In the genomic region with DNA sequence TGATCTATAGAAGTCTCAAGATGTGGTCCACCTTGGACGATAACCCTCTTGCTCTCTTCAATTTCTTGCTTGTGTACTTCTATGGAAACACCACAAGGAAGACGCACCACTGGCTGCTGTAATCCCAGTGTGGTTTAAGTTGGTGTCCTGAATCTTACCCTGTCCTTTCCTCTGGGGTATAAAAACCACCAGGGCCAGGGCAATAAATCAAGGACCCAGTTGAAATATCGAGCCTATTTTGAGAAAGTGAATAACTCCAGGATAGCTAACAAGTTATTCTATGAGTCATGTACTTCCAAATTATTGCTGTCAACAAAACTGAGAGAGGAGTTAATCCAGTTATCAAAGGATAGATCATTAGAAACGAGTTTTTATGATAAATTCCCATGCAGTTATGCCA, we compare ENCODE assay signal across 27 cellular contexts.
"Had no signal": no experiment of that assay in that cellular context is flagged by ENCODE, and none has a peak within 500 bp of the region (broad histone marks: within the 10 kb centered on the region; RNA-seq: fewer than 3 reads in every experiment).

No MANE protein-coding gene starts in this region.

- H2AFZ ChIP-seq: neural progenitor cell had no signal

- H3K4me1 ChIP-seq: pancreas, prostate gland, sigmoid colon, stomach, thyroid gland, tibial nerve, upper lobe of left lung, vagina had no signal

- ATAC-seq: naive thymus-derived CD4-positive, alpha-beta T cell; natural killer cell; pancreas; right cardiac atrium; right lobe of liver; stimulated activated effector memory CD8-positive, alpha-beta T cell treated with anti-CD3 and anti-CD28 coated beads, Interleukin-12 subunit alpha, Interleukin-12 subunit beta, amount 100 ng/mL, for 72 hours; stimulated activated naive B cell treated with anti-CD40 and anti-IgM and Interleukin-4, amounts not matched to agents 10 μg/mL and 1 μg/mL and 100 μg/mL, for 72 hours had no signal

- H3K9ac ChIP-seq: neural progenitor cell had no signal

- H3K27ac ChIP-seq: neural progenitor cell, pancreas, prostate gland, right lobe of liver, sigmoid colon, skin epidermis, stomach, thoracic aorta, thyroid gland, tibial nerve, upper lobe of left lung, vagina had no signal

- DNase-seq: naive thymus-derived CD4-positive, alpha-beta T cell; natural killer cell; occipital lobe; pancreas; right cardiac atrium; right lobe of liver; sigmoid colon; stimulated activated CD4-positive, alpha-beta T cell treated with anti-CD3 and anti-CD28 coated beads, Interleukin-15, amount 100 ng/mL, for 24 hours; stimulated activated CD4-positive, alpha-beta T cell treated with anti-CD3 and anti-CD28 coated beads, Interleukin-2, amount 100 ng/mL, for 24 hours; stimulated activated CD4-positive, alpha-beta T cell treated with anti-CD3 and anti-CD28 coated beads, Interleukin-2, amount 100 ng/mL, for 48 hours; stimulated activated CD4-positive, alpha-beta T cell treated with anti-CD3 and anti-CD28 coated beads, Interleukin-4, amount 100 ng/mL, for 24 hours; stimulated activated naive B cell treated with anti-CD40 and anti-IgM and Interleukin-4, amounts not matched to agents 10 μg/mL and 1 μg/mL and 100 μg/mL, for 72 hours; stimulated activated naive CD4-positive, alpha-beta T cell treated with Interleukin-2 at 50 U/mL for 16 hours; stomach; thyroid gland; trophoblast cell; upper lobe of left lung had no signal

- H3K36me3 Mint-ChIP-seq: naive thymus-derived CD4-positive, alpha-beta T cell; natural killer cell; stimulated activated effector memory CD8-positive, alpha-beta T cell treated with anti-CD3 and anti-CD28 coated beads, Interleukin-12 subunit alpha, Interleukin-12 subunit beta, amount 100 ng/mL, for 72 hours; stimulated activated naive B cell treated with anti-CD40 and anti-IgM and Interleukin-4, amounts not matched to agents 10 μg/mL and 1 μg/mL and 100 μg/mL, for 72 hours had no signal

- H3K4me3 ChIP-seq: neural progenitor cell, pancreas, prostate gland, right lobe of liver, sigmoid colon, skin epidermis, smooth muscle cell, stomach, thoracic aorta, thyroid gland, tibial nerve, upper lobe of left lung, vagina had no signal

- H3K27me3 Mint-ChIP-seq: naive thymus-derived CD4-positive, alpha-beta T cell; stimulated activated naive B cell treated with anti-CD40 and anti-IgM and Interleukin-4, amounts not matched to agents 10 μg/mL and 1 μg/mL and 100 μg/mL, for 72 hours; stimulated activated naive CD8-positive, alpha-beta T cell treated with anti-CD3 and anti-CD28 coated beads, Interleukin-15, Interleukin-2, amounts not matched to agents 100 ng/mL and 50 ng/mL, for 24 hours had no signal

- H3K4me2 ChIP-seq: neural progenitor cell, smooth muscle cell had no signal

- H3K27ac Mint-ChIP-seq: naive thymus-derived CD4-positive, alpha-beta T cell; natural killer cell; nephron; neural progenitor cell; stimulated activated effector memory CD8-positive, alpha-beta T cell treated with anti-CD3 and anti-CD28 coated beads, Interleukin-12 subunit alpha, Interleukin-12 subunit beta, amount 100 ng/mL, for 72 hours; stimulated activated naive B cell treated with anti-CD40 and anti-IgM and Interleukin-4, amounts not matched to agents 10 μg/mL and 1 μg/mL and 100 μg/mL, for 72 hours; stimulated activated naive CD8-positive, alpha-beta T cell treated with anti-CD3 and anti-CD28 coated beads, Interleukin-15, Interleukin-2, amounts not matched to agents 100 ng/mL and 50 ng/mL, for 24 hours had no signal

- H3K9me3 ChIP-seq: pancreas, prostate gland, right lobe of liver, sigmoid colon, stomach, thoracic aorta, thyroid gland, tibial nerve, upper lobe of left lung, vagina had no signal

- H3K36me3 ChIP-seq: neural progenitor cell, pancreas, prostate gland, right lobe of liver, sigmoid colon, stomach, thoracic aorta, thyroid gland, tibial nerve, upper lobe of left lung, vagina had no signal

- H3K4me3 Mint-ChIP-seq: naive thymus-derived CD4-positive, alpha-beta T cell; natural killer cell; nephron; neural progenitor cell; stimulated activated effector memory CD8-positive, alpha-beta T cell treated with anti-CD3 and anti-CD28 coated beads, Interleukin-12 subunit alpha, Interleukin-12 subunit beta, amount 100 ng/mL, for 72 hours; stimulated activated naive B cell treated with anti-CD40 and anti-IgM and Interleukin-4, amounts not matched to agents 10 μg/mL and 1 μg/mL and 100 μg/mL, for 72 hours; stimulated activated naive CD8-positive, alpha-beta T cell treated with anti-CD3 and anti-CD28 coated beads, Interleukin-15, Interleukin-2, amounts not matched to agents 100 ng/mL and 50 ng/mL, for 24 hours had no signal

- H3K27me3 ChIP-seq: neural progenitor cell, pancreas, right lobe of liver, sigmoid colon, stomach, thyroid gland, tibial nerve, upper lobe of left lung, vagina had no signal

- H3K4me1 Mint-ChIP-seq: naive thymus-derived CD4-positive, alpha-beta T cell; natural killer cell; nephron; neural progenitor cell; stimulated activated effector memory CD8-positive, alpha-beta T cell treated with anti-CD3 and anti-CD28 coated beads, Interleukin-12 subunit alpha, Interleukin-12 subunit beta, amount 100 ng/mL, for 72 hours; stimulated activated naive B cell treated with anti-CD40 and anti-IgM and Interleukin-4, amounts not matched to agents 10 μg/mL and 1 μg/mL and 100 μg/mL, for 72 hours had no signal

- H3K9me3 Mint-ChIP-seq: nephron; neural progenitor cell; stimulated activated naive CD8-positive, alpha-beta T cell treated with anti-CD3 and anti-CD28 coated beads, Interleukin-15, Interleukin-2, amounts not matched to agents 100 ng/mL and 50 ng/mL, for 24 hours had no signal
